9 cellular contexts compared by ENCODE assay signal in genomic region chr11:118907749-118908106, GRCh38. TPM values are rescaled to one million over a fixed set of nuclear protein-coding genes. Genes with fewer than 3 reads are reported as not detected.
DNase-seq lines count a peak whose midpoint lies in the region; ATAC-seq and TF ChIP-seq lines count a peak whose summit lies in the region.
"Had no signal": no experiment of that assay in that cellular context is flagged by ENCODE, and none has a peak within 500 bp of the region (broad histone marks: within the 10 kb centered on the region; RNA-seq: fewer than 3 reads in every experiment).

No MANE protein-coding gene starts in this region.

- H3K36me3 Mint-ChIP-seq in brain: peaks cover 10% of the 10 kb centered on the region

- H3K9me3 Mint-ChIP-seq in brain: no peaks in the 10 kb centered on the region

- H3K9me3 ChIP-seq in heart right ventricle: no peaks in the 10 kb centered on the region
- H3K9me3 ChIP-seq in muscle layer of duodenum (ENCODE audit: control insufficient read depth in 1 of 2, low read length in 2 of 2): no peaks in the 10 kb centered on the region
- no peaks in the 10 kb centered on the region for H3K9me3 ChIP-seq in vagina

- H3K27ac ChIP-seq in heart right ventricle (peak overlapping the region in 9 of 10 donors; percentile 20 to 98 (median 95)), muscle layer of duodenum (ENCODE audit: low read length) (peak overlapping the region; percentile 49), vagina (peak overlapping the region; percentile 96)

- TF ChIP-seq CTCF in heart right ventricle (IDR thresholded peaks at IDR 0.05) (no peak), brain (conservative IDR thresholded peaks at IDR 0.05) (no peak), vagina (IDR thresholded peaks at IDR 0.05) (no peak)

- no peaks in the 10 kb centered on the region for H3K27me3 ChIP-seq in heart right ventricle
- no peaks in the 10 kb centered on the region for H3K27me3 ChIP-seq in muscle layer of duodenum (ENCODE audit: low read depth, low read length)
- H3K27me3 ChIP-seq in vagina: no peaks in the 10 kb centered on the region

- peak overlapping the region; percentile 86 to 99 (median 95) for H3K27ac Mint-ChIP-seq in brain

- WGBS in heart right ventricle, 2 donors: 56 to 73% methylated on average over 5 of the region's 5 CpGs

- intact Hi-C loops in heart right ventricle (cut with DNase I) (loop anchor here in 9 of 10 donors (1.0 to 10.0 kb wide), 12 partner anchors 17 to 115 kb away; partner anchors contain the start of genes UPK2 (in 7 of the 9), BCL9L (in 2 of the 9) and DDX6 (in 1 of the 9)), left cardiac atrium (cut with DNase I) (loop anchor here (1.0 to 2.0 kb wide), 3 partner anchors 21 to 49 kb away; partner anchors contain the start of gene UPK2 (in 1 of the 2)), vagina (cut with DNase I) (loop anchor here (2.0 kb wide), 2 partner anchors 21 to 49 kb away; partner anchors contain the start of gene UPK2)

- H3K4me1 Mint-ChIP-seq in brain: peaks cover 56% of the 10 kb centered on the region

- no peak for ATAC-seq in heart right ventricle
- ATAC-seq in left cardiac atrium: no peak
- no peak for ATAC-seq in HG03439 (IDR thresholded peaks at IDR 0.05; ENCODE audit: unreplicated experiment)
- no peak for ATAC-seq in HG03469 (IDR thresholded peaks at IDR 0.05; ENCODE audit: unreplicated experiment)

- H3K27me3 Mint-ChIP-seq in brain: no peaks in the 10 kb centered on the region

- peaks cover 37 to 71% (median 61%) of the 10 kb centered on the region in 9 donors for H3K4me1 ChIP-seq in heart right ventricle
- peaks cover 26 to 41% of the 10 kb centered on the region in 2 donors for H3K4me1 ChIP-seq in muscle layer of duodenum (ENCODE audit: control insufficient read depth in 1 of 2, insufficient read depth in 2 of 2, low read length in 2 of 2)
- H3K4me1 ChIP-seq in vagina: peaks cover 61% of the 10 kb centered on the region

- H3K36me3 ChIP-seq in heart right ventricle (peaks cover 0 to 57% (median 22%) of the 10 kb centered on the region in 9 donors), muscle layer of duodenum (ENCODE audit: control insufficient read depth in 1 of 2, insufficient read depth in 2 of 2, low read length in 2 of 2) (peaks cover 17 to 34% of the 10 kb centered on the region in 2 donors), vagina (peaks cover 0 to 45% of the 10 kb centered on the region in 2 donors)

- H3K4me3 ChIP-seq in heart right ventricle (no peak overlapping the region), muscle layer of duodenum (ENCODE audit: low read depth in 1 of 2, low read length in 2 of 2) (no peak overlapping the region), vagina (no peak overlapping the region)

- TF ChIP-seq POLR2A in vagina (IDR thresholded peaks at IDR 0.05): no peak

- DNase-seq in heart right ventricle (no peak), left cardiac atrium (no peak), vagina (ENCODE audit: extremely low spot score in 2 of 2) (no peak), T-helper 1 cell (no peak)

- peak overlapping the region; percentile 59 to 76 (median 73) for H3K4me3 Mint-ChIP-seq in brain

RNA-seq across cellular contexts. Expression of gene BCL9L, which starts 18.0 kb away (rescaled TPM):
- total RNA-seq in heart right ventricle: 10 to 100 TPM; 29.4 to 57.7 (median 40.8) TPM
- polyA plus RNA-seq in heart right ventricle: 10 to 100 TPM; 24.0 to 24.2 TPM
- 10 to 100 TPM; 39.8 to 41.3 TPM for total RNA-seq in left cardiac atrium
- polyA plus RNA-seq in brain (ENCODE audit: insufficient read depth, low read depth, low replicate concordance): 13.5 TPM
- 30.0 TPM for total RNA-seq in vagina

RNA-seq across cellular contexts. Expression of gene CXCR5, which starts 24.0 kb away (rescaled TPM):
- under 1 TPM in 1 of 10 donors, not detected in 9; 0.16 TPM for total RNA-seq in heart right ventricle
- under 1 TPM; 0.22 to 0.58 TPM for polyA plus RNA-seq in heart right ventricle
- total RNA-seq in left cardiac atrium: not detected
- polyA plus RNA-seq in brain (ENCODE audit: insufficient read depth, low read depth, low replicate concordance): 0.07 TPM
- total RNA-seq in vagina: not detected
- total RNA-seq: LHCN-M2 had no signal

RNA-seq across cellular contexts. Expression of gene UPK2, which starts 48.4 kb away (rescaled TPM):
- total RNA-seq in heart right ventricle (not detected), left cardiac atrium (not detected), vagina (not detected)
- polyA plus RNA-seq in heart right ventricle (under 1 TPM in 1 of 2 donors, not detected in 1; 0.04 TPM), brain (ENCODE audit: insufficient read depth, low read depth, low replicate concordance) (3.0 TPM)
- total RNA-seq: LHCN-M2 had no signal
